Comparison of ENCODE assay signal across 8 cellular contexts in the genomic region with DNA sequence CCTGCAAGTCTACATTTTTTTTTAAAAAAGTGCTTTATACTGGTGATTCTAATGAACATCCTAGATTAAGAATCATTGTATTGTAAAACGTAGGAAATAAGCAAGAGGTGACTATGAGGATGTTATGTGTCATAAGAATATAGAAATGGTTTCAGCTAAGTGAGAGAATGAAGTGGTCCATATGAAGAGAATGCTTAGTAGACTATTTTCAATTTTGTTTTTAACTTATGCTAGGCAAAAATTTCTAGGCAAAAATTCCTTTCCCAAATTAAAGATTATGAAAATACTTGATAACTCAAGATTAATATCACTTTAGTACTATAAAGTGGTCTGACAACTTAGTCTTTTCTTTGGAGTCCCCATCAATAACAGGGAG. TPM values are rescaled to one million over a fixed set of nuclear protein-coding genes. Genes with fewer than 3 reads are reported as not detected.
DNase-seq lines count a peak whose midpoint lies in the region; ATAC-seq and TF ChIP-seq lines count a peak whose summit lies in the region.

No MANE protein-coding gene starts in this region.

- H3K4me2 ChIP-seq in mesendoderm (ENCODE audit: low read length): no peak overlapping the region

- 13 to 42% (median 26%) methylated on average over 1 of the region's 1 CpG for WGBS in heart left ventricle, 4 donors
- no CpG with 5 or more reads among the region's 1 CpG for WGBS in mesendoderm (ENCODE audit: extremely low coverage, insufficient coverage, low lambda C conversion rate)

- peak overlapping the region; percentile 75 for H3K9ac ChIP-seq in mesendoderm (ENCODE audit: low read length)

- peak overlapping the region; percentile 75 to 81 (median 77) for H3K4me3 Mint-ChIP-seq in brain

- no peaks in the 10 kb centered on the region for H3K79me1 ChIP-seq in mesendoderm (ENCODE audit: low read length)

- peaks cover 0 to 4% (median 0%) of the 10 kb centered on the region in 9 donors for H3K36me3 ChIP-seq in heart left ventricle
- H3K36me3 ChIP-seq in mesendoderm (ENCODE audit: control insufficient read depth, insufficient read depth, low read length): no peaks in the 10 kb centered on the region
- no peaks in the 10 kb centered on the region for H3K36me3 ChIP-seq in upper lobe of right lung

- H3K4ac ChIP-seq in mesendoderm (ENCODE audit: low read depth, low read length): no peak overlapping the region

- H3K27ac Mint-ChIP-seq in brain: peak overlapping the region in 2 of 5 experiments; percentile 41 to 76

- H3K79me2 ChIP-seq in mesendoderm (ENCODE audit: control insufficient read depth, insufficient read depth, low read length): no peaks in the 10 kb centered on the region

- H2AK5ac ChIP-seq in mesendoderm (ENCODE audit: low read length): no peak overlapping the region

- peaks cover 9% of the 10 kb centered on the region for H3K27me3 Mint-ChIP-seq in brain

- peaks cover 0 to 10% (median 0%) of the 10 kb centered on the region in 5 experiments for H3K9me3 Mint-ChIP-seq in brain

- DNase-seq in heart left ventricle (no peak), Right ventricle myocardium inferior (ENCODE audit: missing footprints) (no peak), mesendoderm (no peak), upper lobe of right lung (no peak), germinal center (ENCODE audit: low spot score) (no peak), SHP77 treated with DMSO at 0.1 percent for 48 hours (lab: John Stamatoyannopoulos, UW) (no peak)

- H2BK15ac ChIP-seq in mesendoderm (replicated peaks; ENCODE audit: low read depth): no peak overlapping the region

- H2BK120ac ChIP-seq in mesendoderm (ENCODE audit: low read depth, low read length): no peak overlapping the region

- H3K4me3 ChIP-seq in heart left ventricle (peak overlapping the region; percentile 15 to 82 (median 76)), mesendoderm (ENCODE audit: low read length) (no peak overlapping the region), upper lobe of right lung (peak overlapping the region; percentile 67)

- H3K27ac ChIP-seq in heart left ventricle: peak overlapping the region in 10 of 12 donors; percentile 52 to 90 (median 85)
- H3K27ac ChIP-seq in mesendoderm (ENCODE audit: low read depth, low read length): no peak overlapping the region
- H3K27ac ChIP-seq in upper lobe of right lung: peak overlapping the region; percentile 78

- H3K36me3 Mint-ChIP-seq in brain: no peaks in the 10 kb centered on the region

- intact Hi-C loops in heart left ventricle (cut with DNase I) (loop anchor here in 1 of 10 donors (2.0 kb wide), 1 partner anchor 64 kb away; no protein-coding TSS in a partner anchor), Right ventricle myocardium inferior (cut with DNase I) (no loop called here), upper lobe of right lung (cut with DNase I) (no loop called here)

- TF ChIP-seq CTCF in heart left ventricle (IDR thresholded peaks at IDR 0.05): no peak
- no peak for TF ChIP-seq CTCF in brain (conservative IDR thresholded peaks at IDR 0.05)
- TF ChIP-seq CTCF in upper lobe of right lung (IDR thresholded peaks at IDR 0.05): no peak

- no peak overlapping the region for H3K23ac ChIP-seq in mesendoderm (ENCODE audit: low read length)

- H3K18ac ChIP-seq in mesendoderm (ENCODE audit: low read length): no peak overlapping the region

- H3K27me3 ChIP-seq in heart left ventricle (no peaks in the 10 kb centered on the region), mesendoderm (ENCODE audit: insufficient read depth, low read length, poor library complexity) (no peaks in the 10 kb centered on the region), upper lobe of right lung (no peaks in the 10 kb centered on the region)

- ATAC-seq in heart left ventricle (no peak), Right ventricle myocardium inferior (no peak), upper lobe of right lung (no peak), GM19452 (IDR thresholded peaks at IDR 0.05; ENCODE audit: unreplicated experiment) (no peak)

- H3K9me3 ChIP-seq in heart left ventricle (no peaks in the 10 kb centered on the region), upper lobe of right lung (no peaks in the 10 kb centered on the region)

- no peak overlapping the region for H4K5ac ChIP-seq in mesendoderm (ENCODE audit: low read length)

- no peak for TF ChIP-seq POLR2A in heart left ventricle (IDR thresholded peaks at IDR 0.05)

- no peaks in the 10 kb centered on the region for H3K4me1 Mint-ChIP-seq in brain

- H4K8ac ChIP-seq in mesendoderm (ENCODE audit: low read depth, low read length): no peak overlapping the region

- H2BK5ac ChIP-seq in mesendoderm (ENCODE audit: low read length): no peak overlapping the region

- peak overlapping the region; percentile 88 for H3K56ac ChIP-seq in mesendoderm (ENCODE audit: low read length)

- H3K4me1 ChIP-seq in heart left ventricle (peaks cover 0 to 10% (median 0%) of the 10 kb centered on the region in 12 donors), mesendoderm (ENCODE audit: control insufficient read depth, low read depth, low read length) (no peaks in the 10 kb centered on the region), upper lobe of right lung (peaks cover 4% of the 10 kb centered on the region)

RNA-seq across cellular contexts. Expression of gene DYNLT3, which starts 0.8 kb away (rescaled TPM):
- total RNA-seq in heart left ventricle (10 to 100 TPM; 15.0 to 31.8 (median 21.0) TPM), Right ventricle myocardium inferior (16.8 TPM), upper lobe of right lung (24.7 TPM)
- polyA plus RNA-seq in heart left ventricle (10 to 100 TPM in 1 of 2 donors, 1 to 10 TPM in 1; 9.8 to 32.1 TPM), brain (ENCODE audit: insufficient read depth, low read depth, low replicate concordance) (20.2 TPM)
- polyA plus RNA-seq in mesendoderm (2013, experiment 1 of 2): 6.2 TPM
- polyA plus RNA-seq in mesendoderm (2013, experiment 2 of 2): 5.9 TPM
